Comparison of ENCODE assay signal across 3 cellular contexts in genomic region chr3:126253072-126253471, GRCh38.
TF ChIP-seq lines count a peak whose summit lies in the region.

No MANE protein-coding gene starts in this region.

TF ChIP-seq in A549, 52 proteins besides CTCF, POLR2A, EP300 and RAD21:
- TF ChIP-seq NPAS2 (CRISPR knock-in tag; IDR thresholded peaks at IDR 0.05; ENCODE audit: borderline replicate concordance), result no peak
- TF ChIP-seq MAFK (IDR thresholded peaks at IDR 0.05; ENCODE audit: partially characterized antibody), result peak; percentile 65

TF ChIP-seq in IMR-90, 13 proteins besides CTCF, POLR2A, EP300 and RAD21:
- TF ChIP-seq SMC3 (IDR thresholded peaks at IDR 0.05; ENCODE audit: low read depth, low read length) (no peak), MAFK (IDR thresholded peaks at IDR 0.05; ENCODE audit: low read depth, low read length) (peak; percentile 71)

TF ChIP-seq in GM12878, 131 proteins besides CTCF, POLR2A, EP300 and RAD21:
- no peak for TF ChIP-seq HSF1 (IDR thresholded peaks at IDR 0.05; ENCODE audit: low read depth, low read length)
- no peak for TF ChIP-seq MEF2B (IDR thresholded peaks at IDR 0.05; ENCODE audit: partially characterized antibody, poor library complexity, severe bottlenecking)
- no peak for TF ChIP-seq REST (IDR thresholded peaks at IDR 0.05; ENCODE audit: low read depth, low read length)
- no peak for TF ChIP-seq CHD4 (IDR thresholded peaks at IDR 0.05)
- no peak for TF ChIP-seq ESRRA (IDR thresholded peaks at IDR 0.05; ENCODE audit: low read length)
- TF ChIP-seq POLR2AphosphoS2 (IDR thresholded peaks at IDR 0.05; ENCODE audit: low read depth, low read length), result no peak
- TF ChIP-seq SIX5 (IDR thresholded peaks at IDR 0.05; ENCODE audit: low read depth, low read length, severe bottlenecking), result no peak
- TF ChIP-seq ZNF24 (IDR thresholded peaks at IDR 0.05), result no peak
- no peak for TF ChIP-seq LARP7 (IDR thresholded peaks at IDR 0.05)
- no peak for TF ChIP-seq TCF12 (IDR thresholded peaks at IDR 0.05; ENCODE audit: low read depth, low read length)
